26 cellular contexts compared by ENCODE assay signal in genomic region chr19:2638417-2638940, GRCh38.
"Had no signal": no experiment of that assay in that cellular context is flagged by ENCODE, and none has a peak within 500 bp of the region (broad histone marks: within the 10 kb centered on the region; RNA-seq: fewer than 3 reads in every experiment).

No MANE protein-coding gene starts in this region.

- ATAC-seq: activated naive CD4-positive, alpha-beta T cell treated with anti-CD3 and anti-CD28 coated beads, Interleukin-2, amount 50 U/mL, for 72 hours; effector memory CD8-positive, alpha-beta T cell; right cardiac atrium had no signal

- DNase-seq: activated CD4-positive, alpha-beta T cell treated with anti-CD3 and anti-CD28 coated beads, Interleukin-2, amount 10 ng/mL, durations not matched to agents 7 days and 5 days; activated CD4-positive, CD25-positive, alpha-beta regulatory T cell treated with anti-CD3 and anti-CD28 coated beads, Interleukin-2, amount 50 U/mL, for 72 hours; activated gamma-delta T cell treated with Interleukin-2 at 50 U/mL for 16 hours; activated T-cell treated with anti-CD3 and anti-CD28 coated beads, Interleukin-2, amount 50 U/mL, for 1 hour; brain microvascular endothelial cell; central memory CD4-positive, alpha-beta T cell; dermis blood vessel endothelial cell; effector memory CD8-positive, alpha-beta T cell; glutamatergic neuron; immature natural killer cell; kidney glomerular epithelial cell; left ventricle myocardium inferior; midbrain; right cardiac atrium; stimulated activated CD4-positive, alpha-beta T cell treated with anti-CD3 and anti-CD28 coated beads, Interleukin-12 subunit alpha, Interleukin-12 subunit beta, amount 100 ng/mL, for 4 hours; T-helper 1 cell; upper lobe of left lung; WERI-Rb-1 had no signal

- H3K4me1 Mint-ChIP-seq: immature natural killer cell, nephron had no signal

- H3K36me3 Mint-ChIP-seq: activated naive CD4-positive, alpha-beta T cell treated with anti-CD3 and anti-CD28 coated beads, Interleukin-2, amount 50 U/mL, for 72 hours; immature natural killer cell had no signal

- H3K27me3 ChIP-seq: ascending aorta, brain microvascular endothelial cell, esophagus muscularis mucosa, hepatocyte, upper lobe of left lung had no signal

- H3K36me3 ChIP-seq: ascending aorta, brain microvascular endothelial cell, esophagus muscularis mucosa, left ventricle myocardium inferior, upper lobe of left lung, WERI-Rb-1 had no signal

- H3K4me3 Mint-ChIP-seq: activated CD4-positive, alpha-beta T cell treated with anti-CD3 and anti-CD28 coated beads, Interleukin-2, amount 10 ng/mL, durations not matched to agents 7 days and 5 days; effector memory CD8-positive, alpha-beta T cell; immature natural killer cell; nephron had no signal

- FAIRE-seq: frontal cortex, TTC549 had no signal

- H3K9me3 ChIP-seq: ascending aorta, esophagus muscularis mucosa, left ventricle myocardium inferior, upper lobe of left lung had no signal

- H3K27ac Mint-ChIP-seq: activated CD4-positive, alpha-beta T cell treated with anti-CD3 and anti-CD28 coated beads, Interleukin-2, amount 10 ng/mL, durations not matched to agents 7 days and 5 days; activated naive CD4-positive, alpha-beta T cell treated with anti-CD3 and anti-CD28 coated beads, Interleukin-2, amount 50 U/mL, for 72 hours; nephron had no signal

- H3K4me3 ChIP-seq: ascending aorta, hepatocyte, left ventricle myocardium inferior, upper lobe of left lung had no signal

- H3K79me2 ChIP-seq: hepatocyte had no signal

- H2AFZ ChIP-seq: hepatocyte had no signal

- H3K9me3 Mint-ChIP-seq: activated CD4-positive, alpha-beta T cell treated with anti-CD3 and anti-CD28 coated beads, Interleukin-2, amount 10 ng/mL, durations not matched to agents 7 days and 5 days; activated naive CD4-positive, alpha-beta T cell treated with anti-CD3 and anti-CD28 coated beads, Interleukin-2, amount 50 U/mL, for 72 hours; effector memory CD8-positive, alpha-beta T cell; immature natural killer cell; nephron had no signal

- H3K27ac ChIP-seq: ascending aorta, brain microvascular endothelial cell, hepatocyte, left ventricle myocardium inferior, parathyroid adenoma, WERI-Rb-1 had no signal
